ENCODE assay signal across 8 cellular contexts in the genomic region with DNA sequence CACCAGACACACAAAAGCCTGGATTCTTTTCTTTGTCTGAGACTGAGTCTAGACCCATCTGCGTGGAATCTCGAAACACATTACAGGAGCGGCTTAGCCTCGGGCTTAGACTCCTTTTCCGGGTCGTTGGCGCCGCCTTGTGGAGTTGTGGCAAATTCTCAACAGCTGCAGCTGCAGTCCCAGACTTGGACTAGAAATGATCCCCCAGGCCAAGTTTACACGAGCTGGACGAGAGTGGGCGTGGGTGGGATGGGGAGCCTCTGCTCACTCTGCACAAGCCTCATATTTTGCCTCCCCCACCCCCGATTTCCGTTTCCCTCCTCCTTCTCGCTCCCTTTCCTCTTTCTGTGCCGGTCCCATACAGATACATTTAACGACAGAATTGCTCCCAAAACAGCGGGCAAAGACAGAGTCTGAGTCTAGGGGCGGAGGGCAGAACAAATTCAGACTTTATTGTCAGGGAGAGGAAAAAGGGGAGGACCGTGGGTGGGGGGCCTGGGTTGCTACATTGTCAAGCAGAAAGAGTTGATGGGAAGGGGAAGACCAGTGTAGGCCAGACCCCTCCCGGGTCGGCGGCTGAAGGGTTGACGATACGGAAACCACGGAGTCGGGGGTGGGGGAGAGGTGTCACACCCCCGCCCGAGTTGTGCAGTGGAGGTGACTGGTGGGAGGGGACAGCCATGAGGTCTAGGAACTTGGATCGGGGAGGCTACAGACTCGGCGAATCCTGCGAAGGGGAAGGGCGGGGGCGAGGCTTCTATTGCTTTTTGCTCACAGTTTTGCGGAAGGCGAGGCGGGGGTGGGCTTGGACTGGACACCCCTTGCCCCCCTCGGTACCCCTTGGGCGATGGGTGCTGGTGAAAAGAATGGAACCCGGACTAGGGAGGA. TPM values are rescaled to one million over a fixed set of nuclear protein-coding genes. Genes with fewer than 3 reads are reported as not detected.
A peak's percentile ranks its signal among the peaks of the same experiment; 100 is the strongest.
DNase-seq lines count a peak whose midpoint lies in the region; ATAC-seq and TF ChIP-seq lines count a peak whose summit lies in the region.

No MANE protein-coding gene starts in this region.

- peak overlapping the region; percentile 90 for H2AFZ ChIP-seq in OCI-LY7 (ENCODE audit: low read length)

- peak; percentile 66 for ATAC-seq in GM19468 (IDR thresholded peaks at IDR 0.05; ENCODE audit: extremely low read depth, unreplicated experiment)
- ATAC-seq in naive B cell (ENCODE audit: low read depth in 2 of 2): peak; percentile 94 to 95

- peak; percentile 75 to 91 (median 80) for DNase-seq in CD8-positive, alpha-beta memory T cell
- DNase-seq in HuH-7 (ENCODE audit: low spot score) (peak; percentile 84), OCI-LY7 (ENCODE audit: low spot score) (peak; percentile 90), activated T-cell treated with anti-CD3 and anti-CD28 coated beads for 48 hours (ENCODE audit: low read depth) (peak; percentile 83), esophagus squamous epithelium (lab: John Stamatoyannopoulos, UW) (peak; percentile 46), naive B cell (peak; percentile 74)
- DNase-seq in stimulated activated CD8-positive, alpha-beta memory T cell treated with anti-CD3 and anti-CD28 coated beads, Interleukin-7, amount 100 ng/mL, for 4 hours (ENCODE audit: low read depth in 2 of 2): peak; percentile 77 to 82

- peak overlapping the region; percentile 56 for H3K4me3 ChIP-seq in CD8-positive, alpha-beta memory T cell (ENCODE audit: low read length)
- H3K4me3 ChIP-seq in OCI-LY7 (ENCODE audit: low read depth, low read length, poor library complexity, severe bottlenecking): peak overlapping the region; percentile 27
- peak overlapping the region; percentile 15 to 54 (median 32) for H3K4me3 ChIP-seq in esophagus squamous epithelium

- WGBS in esophagus squamous epithelium, 2 donors: 20 to 39% methylated on average over 21 to 30 of the region's 40 CpGs

- peak overlapping the region; percentile 47 for H3K4me2 ChIP-seq in OCI-LY7 (ENCODE audit: low read length)

- H3K27me3 Mint-ChIP-seq in CD8-positive, alpha-beta memory T cell: peaks cover 0 to 2% of the 10 kb centered on the region in 2 donors
- no peaks in the 10 kb centered on the region for H3K27me3 Mint-ChIP-seq in naive B cell

- H4K20me1 ChIP-seq in OCI-LY7 (ENCODE audit: insufficient read depth, low read length): no peaks in the 10 kb centered on the region

- H3K9me3 ChIP-seq in CD8-positive, alpha-beta memory T cell (ENCODE audit: low read length): no peaks in the 10 kb centered on the region
- H3K9me3 ChIP-seq in OCI-LY7 (ENCODE audit: low read length) (no peaks in the 10 kb centered on the region), esophagus squamous epithelium (no peaks in the 10 kb centered on the region)

- no peaks in the 10 kb centered on the region for H3K36me3 ChIP-seq in CD8-positive, alpha-beta memory T cell (ENCODE audit: insufficient read depth, low read length)
- no peaks in the 10 kb centered on the region for H3K36me3 ChIP-seq in OCI-LY7 (ENCODE audit: insufficient read depth, low read length)
- peaks cover 0 to 49% (median 4%) of the 10 kb centered on the region in 3 donors for H3K36me3 ChIP-seq in esophagus squamous epithelium

- H3K9me2 ChIP-seq in OCI-LY7 (ENCODE audit: insufficient read depth, low read length): no peaks in the 10 kb centered on the region

- peaks cover 0 to 1% (median 0%) of the 10 kb centered on the region in 3 donors for H3K36me3 Mint-ChIP-seq in CD8-positive, alpha-beta memory T cell
- no peaks in the 10 kb centered on the region for H3K36me3 Mint-ChIP-seq in naive B cell

- TF ChIP-seq POLR2A in esophagus squamous epithelium (IDR thresholded peaks at IDR 0.05): no peak

- no peaks in the 10 kb centered on the region for H3K9me3 Mint-ChIP-seq in CD8-positive, alpha-beta memory T cell
- no peaks in the 10 kb centered on the region for H3K9me3 Mint-ChIP-seq in naive B cell

- TF ChIP-seq CTCF in OCI-LY7 (conservative IDR thresholded peaks at IDR 0.05; ENCODE audit: low read length): peak; percentile 96
- TF ChIP-seq CTCF in esophagus squamous epithelium (IDR thresholded peaks at IDR 0.05): peak; percentile 66 to 90 (median 84)

- no peak overlapping the region for H3K27ac ChIP-seq in CD8-positive, alpha-beta memory T cell (ENCODE audit: low read depth, low read length)
- H3K27ac ChIP-seq in OCI-LY7 (ENCODE audit: low read depth, low read length, poor library complexity, severe bottlenecking): no peak overlapping the region
- peak overlapping the region; percentile 44 to 84 (median 76) for H3K27ac ChIP-seq in esophagus squamous epithelium

- peaks cover 22 to 34% (median 28%) of the 10 kb centered on the region in 3 donors for H3K4me1 Mint-ChIP-seq in CD8-positive, alpha-beta memory T cell
- peaks cover 21 to 40% (median 21%) of the 10 kb centered on the region in 3 donors for H3K4me1 Mint-ChIP-seq in naive B cell

- intact Hi-C loops in OCI-LY7 (cut with micrococcal nuclease; ENCODE audit: unreplicated experiment): loop anchor here (1.0 to 2.0 kb wide), 2 partner anchors 25 to 74 kb away; no protein-coding TSS in a partner anchor
- intact Hi-C loops in esophagus squamous epithelium (cut with DNase I): loop anchor here (10.0 kb wide), 1 partner anchor 74 kb away; no protein-coding TSS in a partner anchor

- no TSS peak for BruUV-seq in OCI-LY7 (replicated peaks; lab: Mats Ljungman, UMichigan)

- H3K79me2 ChIP-seq in OCI-LY7 (ENCODE audit: insufficient read depth, low read depth, low read length): no peaks in the 10 kb centered on the region

- peak overlapping the region in 7 of 8 donors; percentile 10 to 86 (median 62) for H3K27ac Mint-ChIP-seq in CD8-positive, alpha-beta memory T cell
- H3K27ac Mint-ChIP-seq in naive B cell: peak overlapping the region in 1 of 6 donors; percentile 73

- H3K4me1 ChIP-seq in CD8-positive, alpha-beta memory T cell (ENCODE audit: insufficient read depth, low read length): peaks cover 20% of the 10 kb centered on the region
- H3K4me1 ChIP-seq in OCI-LY7 (ENCODE audit: insufficient read depth, low read length, poor library complexity, severe bottlenecking) (peaks cover 23% of the 10 kb centered on the region), esophagus squamous epithelium (peaks cover 28 to 59% (median 32%) of the 10 kb centered on the region in 3 donors)

- CTCF ChIA-PET in CD8-positive, alpha-beta memory T cell (lab: Charles Lee): interaction anchor here (0.6 to 3.4 kb wide), 39 partner anchors 9 to 161 kb away, joined by 3 to 21 read pairs (median 5); a partner anchor contains a TSS
- CTCF ChIA-PET in OCI-LY7 (lab: Charles Lee; ENCODE audit: unreplicated experiment): interaction anchor here (0.6 to 1.4 kb wide), 5 partner anchors 11 to 180 kb away, joined by 3 to 4 read pairs (median 3); no protein-coding TSS in a partner anchor

- POLR2A ChIA-PET in CD8-positive, alpha-beta memory T cell (lab: Charles Lee): interaction anchor here (0.6 to 1.0 kb wide), 2 partner anchors 10 to 118 kb away, joined by 3 to 4 read pairs; no protein-coding TSS in a partner anchor
- POLR2A ChIA-PET in OCI-LY7 (lab: Charles Lee): interaction anchor here (0.7 to 1.2 kb wide), 3 partner anchors 90 to 151 kb away, joined by 3 to 6 read pairs (median 4); no protein-coding TSS in a partner anchor

- H3K27me3 ChIP-seq in CD8-positive, alpha-beta memory T cell (ENCODE audit: insufficient read depth, low read length, poor library complexity, severe bottlenecking): no peaks in the 10 kb centered on the region
- H3K27me3 ChIP-seq in esophagus squamous epithelium: no peaks in the 10 kb centered on the region

- H3K4me3 Mint-ChIP-seq in CD8-positive, alpha-beta memory T cell: peak overlapping the region; percentile 34 to 77 (median 62)
- H3K4me3 Mint-ChIP-seq in naive B cell: peak overlapping the region; percentile 37 to 77 (median 57)

RNA-seq across cellular contexts. Expression of a gene that starts 4.7 kb away (rescaled TPM):
- under 1 TPM; 0.15 to 0.16 TPM for total RNA-seq in CD8-positive, alpha-beta memory T cell
- polyA plus RNA-seq in CD8-positive, alpha-beta memory T cell: not detected
- not detected in 2 replicates for total RNA-seq in OCI-LY7 (2014; rRNA removed; shearing (Covaris generic))
- 0.18 and 0.30 TPM in 2 replicates for total RNA-seq in OCI-LY7 (2022)
- under 1 TPM in 1 of 4 donors, not detected in 3; 0.38 TPM for total RNA-seq in esophagus squamous epithelium
- polyA plus RNA-seq in naive B cell (ENCODE audit: low read depth in 6 of 6): not detected

RNA-seq across cellular contexts. Expression of a gene that starts 15.6 kb away (rescaled TPM):
- under 1 TPM; 0.77 to 0.78 TPM for total RNA-seq in CD8-positive, alpha-beta memory T cell
- not detected for polyA plus RNA-seq in CD8-positive, alpha-beta memory T cell
- 0.18 and 0.32 TPM in 2 replicates for total RNA-seq in OCI-LY7 (2014; rRNA removed; shearing (Covaris generic))
- total RNA-seq in OCI-LY7 (2022): 2.6 and 2.9 TPM in 2 replicates
- total RNA-seq in esophagus squamous epithelium: 100 to 1,000 TPM in 1 of 4 donors, 10 to 100 TPM in 3; 25.2 to 106 (median 37.8) TPM
- polyA plus RNA-seq in naive B cell (ENCODE audit: low read depth in 6 of 6): 10 to 100 TPM in 3 of 6 donors, 1 to 10 TPM in 3; 6.1 to 18.2 (median 10.5) TPM

RNA-seq across cellular contexts. Expression of a gene that starts 44.0 kb away (rescaled TPM):
- total RNA-seq in CD8-positive, alpha-beta memory T cell: 100 to 1,000 TPM; 112 to 115 TPM
- polyA plus RNA-seq in CD8-positive, alpha-beta memory T cell: 158 TPM
- total RNA-seq in OCI-LY7 (2014; rRNA removed; shearing (Covaris generic)): 77.5 and 86.0 TPM in 2 replicates
- total RNA-seq in OCI-LY7 (2022) (114 and 121 TPM in 2 replicates), esophagus squamous epithelium (100 to 1,000 TPM in 2 of 4 donors, 10 to 100 TPM in 2; 68.1 to 153 (median 97.9) TPM)
- polyA plus RNA-seq in naive B cell (ENCODE audit: low read depth in 6 of 6): 100 to 1,000 TPM; 166 to 227 (median 177) TPM

RNA-seq across cellular contexts. Expression of a gene that starts 50.1 kb away (rescaled TPM):
- 10 to 100 TPM; 23.2 to 25.7 TPM for total RNA-seq in CD8-positive, alpha-beta memory T cell
- polyA plus RNA-seq in CD8-positive, alpha-beta memory T cell: 50.6 TPM
- 0.06 and 1.0 TPM in 2 replicates for total RNA-seq in OCI-LY7 (2014; rRNA removed; shearing (Covaris generic))
- total RNA-seq in OCI-LY7 (2022): 0.34 and 0.76 TPM in 2 replicates
- total RNA-seq in esophagus squamous epithelium: 100 to 1,000 TPM in 1 of 4 donors, 10 to 100 TPM in 2, 1 to 10 TPM in 1; 7.5 to 112 (median 37.3) TPM
- polyA plus RNA-seq in naive B cell (ENCODE audit: low read depth in 6 of 6): 1 to 10 TPM in 5 of 6 donors, not detected in 1; 1.7 to 4.6 (median 2.3) TPM

Comparison
In these comparisons a context has a peak if more than half of its experiments do, and no peak if none do; other contexts are left out.
1. H3K27ac ChIP-seq: peak in esophagus squamous epithelium (4 of 4); none in CD8-positive, alpha-beta memory T cell (single experiment) and OCI-LY7 (single experiment).
2. RNA of a gene that starts 15.6 kb away (total RNA-seq): 25.2 to 106 TPM in esophagus squamous epithelium; 0.18 to 2.9 TPM in OCI-LY7 and 0.77 to 0.78 TPM in CD8-positive, alpha-beta memory T cell; every median in the first group is over 4 times any median in the second.
3. Peak in every context shown above with its lines, with median percentiles within 50 percentile points of each other: DNase-seq and H3K4me3 ChIP-seq.